Comparison of ENCODE assay signal across 12 cellular contexts in genomic region chr1:227896710-227897655, GRCh38. TPM values are rescaled to one million over a fixed set of nuclear protein-coding genes. Genes with fewer than 3 reads are reported as not detected.
A peak's percentile ranks its signal among the peaks of the same experiment; 100 is the strongest.
DNase-seq lines count a peak whose midpoint lies in the region; ATAC-seq and TF ChIP-seq lines count a peak whose summit lies in the region.
"Had no signal": no experiment of that assay in that cellular context is flagged by ENCODE, and none has a peak within 500 bp of the region (broad histone marks: within the 10 kb centered on the region; RNA-seq: fewer than 3 reads in every experiment).

No MANE protein-coding gene starts in this region.

- intact Hi-C loops in colonic mucosa (cut with DNase I): no loop called here

- H3K4me3 Mint-ChIP-seq in activated naive CD8-positive, alpha-beta T cell treated with anti-CD3 and anti-CD28 coated beads for 36 hours: no peak overlapping the region
- no peak overlapping the region for H3K4me3 Mint-ChIP-seq in activated naive CD8-positive, alpha-beta T cell treated with anti-CD3 and anti-CD28 coated beads, Interleukin-2, amount 50 U/mL, for 24 hours
- H3K4me3 Mint-ChIP-seq in mesothelial cell of epicardium (no peak overlapping the region), type B pancreatic cell (no peak overlapping the region)

- no peak overlapping the region for H3K27ac ChIP-seq in colonic mucosa
- H3K27ac ChIP-seq: esophagus squamous epithelium, Peyer's patch had no signal

- H3K9me3 Mint-ChIP-seq in activated naive CD8-positive, alpha-beta T cell treated with anti-CD3 and anti-CD28 coated beads for 36 hours: no peaks in the 10 kb centered on the region
- no peaks in the 10 kb centered on the region for H3K9me3 Mint-ChIP-seq in activated naive CD8-positive, alpha-beta T cell treated with anti-CD3 and anti-CD28 coated beads, Interleukin-2, amount 50 U/mL, for 24 hours
- H3K9me3 Mint-ChIP-seq in mesothelial cell of epicardium (no peaks in the 10 kb centered on the region), type B pancreatic cell (no peaks in the 10 kb centered on the region)

- H3K36me3 ChIP-seq in colonic mucosa: no peaks in the 10 kb centered on the region
- H3K36me3 ChIP-seq: esophagus squamous epithelium, Peyer's patch had no signal

- H3K27me3 Mint-ChIP-seq in activated naive CD8-positive, alpha-beta T cell treated with anti-CD3 and anti-CD28 coated beads for 36 hours: no peaks in the 10 kb centered on the region
- H3K27me3 Mint-ChIP-seq in activated naive CD8-positive, alpha-beta T cell treated with anti-CD3 and anti-CD28 coated beads, Interleukin-2, amount 50 U/mL, for 24 hours: no peaks in the 10 kb centered on the region
- H3K27me3 Mint-ChIP-seq in mesothelial cell of epicardium (ENCODE audit: low read depth) (no peaks in the 10 kb centered on the region), type B pancreatic cell (no peaks in the 10 kb centered on the region)

- in situ Hi-C loops in GM13977 (cut with MboI; ENCODE audit: low pct_unique_long_range_greater_than_20kb, low sequenced_read_pairs, unreplicated experiment): no loop called here

- peak; percentile 0 for DNase-seq in activated naive CD8-positive, alpha-beta T cell treated with anti-CD3 and anti-CD28 coated beads for 36 hours
- no peak for DNase-seq in activated naive CD8-positive, alpha-beta T cell treated with anti-CD3 and anti-CD28 coated beads, Interleukin-2, amount 50 U/mL, for 24 hours
- DNase-seq in ecto neural progenitor cell (ENCODE audit: low spot score) (peak; percentile 42), mesothelial cell of epicardium (ENCODE audit: low spot score in 2 of 2, unreplicated experiment in 2 of 2) (peak in 1 of 2 experiments; percentile 35), type B pancreatic cell (ENCODE audit: extremely low spot score, unreplicated experiment) (peak; percentile 58), kidney glomerular epithelial cell (lab: John Stamatoyannopoulos, UW) (no peak), colonic mucosa (no peak), GM13977 (ENCODE audit: low spot score) (no peak)
- DNase-seq: central memory CD4-positive, alpha-beta T cell; esophagus squamous epithelium; MV-4-11 had no signal

- H3K36me3 Mint-ChIP-seq in activated naive CD8-positive, alpha-beta T cell treated with anti-CD3 and anti-CD28 coated beads for 36 hours: no peaks in the 10 kb centered on the region
- H3K36me3 Mint-ChIP-seq in activated naive CD8-positive, alpha-beta T cell treated with anti-CD3 and anti-CD28 coated beads, Interleukin-2, amount 50 U/mL, for 24 hours (ENCODE audit: low read depth): no peaks in the 10 kb centered on the region
- no peaks in the 10 kb centered on the region for H3K36me3 Mint-ChIP-seq in mesothelial cell of epicardium
- no peaks in the 10 kb centered on the region for H3K36me3 Mint-ChIP-seq in type B pancreatic cell

- H3K4me1 Mint-ChIP-seq in activated naive CD8-positive, alpha-beta T cell treated with anti-CD3 and anti-CD28 coated beads for 36 hours: peaks cover 6% of the 10 kb centered on the region
- H3K4me1 Mint-ChIP-seq in activated naive CD8-positive, alpha-beta T cell treated with anti-CD3 and anti-CD28 coated beads, Interleukin-2, amount 50 U/mL, for 24 hours: peaks cover 6% of the 10 kb centered on the region
- peaks cover 42% of the 10 kb centered on the region for H3K4me1 Mint-ChIP-seq in mesothelial cell of epicardium
- H3K4me1 Mint-ChIP-seq in type B pancreatic cell (ENCODE audit: unreplicated experiment): peaks cover 9% of the 10 kb centered on the region

- H3K4me3 ChIP-seq in colonic mucosa: no peak overlapping the region
- H3K4me3 ChIP-seq: esophagus squamous epithelium, Peyer's patch had no signal

- no peaks in the 10 kb centered on the region for H3K9me3 ChIP-seq in colonic mucosa
- H3K9me3 ChIP-seq: esophagus squamous epithelium, Peyer's patch had no signal

- H3K4me1 ChIP-seq in colonic mucosa: no peaks in the 10 kb centered on the region
- H3K4me1 ChIP-seq: Peyer's patch had no signal

- ATAC-seq in activated naive CD8-positive, alpha-beta T cell treated with anti-CD3 and anti-CD28 coated beads, Interleukin-2, amount 50 U/mL, for 24 hours: no peak

- H3K9ac ChIP-seq in colonic mucosa (ENCODE audit: low read depth in 2 of 2, low read length in 2 of 2): no peak overlapping the region

- H3K27me3 ChIP-seq in colonic mucosa: no peaks in the 10 kb centered on the region
- H3K27me3 ChIP-seq: esophagus squamous epithelium, Peyer's patch had no signal

- no peak overlapping the region for H3K27ac Mint-ChIP-seq in activated naive CD8-positive, alpha-beta T cell treated with anti-CD3 and anti-CD28 coated beads for 36 hours
- no peak overlapping the region for H3K27ac Mint-ChIP-seq in activated naive CD8-positive, alpha-beta T cell treated with anti-CD3 and anti-CD28 coated beads, Interleukin-2, amount 50 U/mL, for 24 hours
- H3K27ac Mint-ChIP-seq in mesothelial cell of epicardium (peak overlapping the region; percentile 16), type B pancreatic cell (no peak overlapping the region)

- no peak for TF ChIP-seq CTCF in mesothelial cell of epicardium (IDR thresholded peaks at IDR 0.05; ENCODE audit: unreplicated experiment)
- TF ChIP-seq CTCF in type B pancreatic cell (conservative IDR thresholded peaks at IDR 0.05): no peak
- TF ChIP-seq CTCF in colonic mucosa (IDR thresholded peaks at IDR 0.05): no peak
- TF ChIP-seq CTCF in GM13977 (IDR thresholded peaks at IDR 0.05; ENCODE audit: extremely low read depth, insufficient read depth, missing control alignments): no peak

RNA-seq across cellular contexts. Expression of gene WNT9A, which starts 50.7 kb away (rescaled TPM):
- not detected for total RNA-seq in activated naive CD8-positive, alpha-beta T cell treated with anti-CD3 and anti-CD28 coated beads for 36 hours
- total RNA-seq in mesothelial cell of epicardium: 3.9 to 4.5 TPM (median 4.3 TPM) in 3 replicates
- total RNA-seq in type B pancreatic cell (ENCODE audit: low replicate concordance): 3.0 and 4.3 TPM in 2 replicates
- total RNA-seq in colonic mucosa: 1 to 10 TPM; 2.6 to 3.3 TPM

Comparison
In these comparisons a context has a peak if more than half of its experiments do, and no peak if none do; other contexts are left out.
1. DNase-seq: peak in activated naive CD8-positive, alpha-beta T cell treated with anti-CD3 and anti-CD28 coated beads for 36 hours (single experiment), ecto neural progenitor cell (single experiment) and type B pancreatic cell (single experiment); none in activated naive CD8-positive, alpha-beta T cell treated with anti-CD3 and anti-CD28 coated beads, Interleukin-2, amount 50 U/mL, for 24 hours (single experiment), kidney glomerular epithelial cell (single experiment), colonic mucosa (single experiment) and GM13977 (single experiment).